ENCODE assay signal across 21 cellular contexts in genomic region chr1:226975909-226976670, GRCh38. TPM values are rescaled to one million over a fixed set of nuclear protein-coding genes. Genes with fewer than 3 reads are reported as not detected.
DNase-seq lines count a peak whose midpoint lies in the region; ATAC-seq and TF ChIP-seq lines count a peak whose summit lies in the region.
"Had no signal": no experiment of that assay in that cellular context is flagged by ENCODE, and none has a peak within 500 bp of the region (broad histone marks: within the 10 kb centered on the region; RNA-seq: fewer than 3 reads in every experiment).

No MANE protein-coding gene starts in this region.

- H2BK120ac ChIP-seq in mesenchymal stem cell (ENCODE audit: low read depth, low read length): no peak overlapping the region

- H3K27ac ChIP-seq in dorsolateral prefrontal cortex (peak overlapping the region in 57 of 59 donors; percentile 68 to 99 (median 93)), mesenchymal stem cell (ENCODE audit: low read length, poor library complexity, severe bottlenecking) (no peak overlapping the region), substantia nigra (ENCODE audit: low read depth, low read length, poor library complexity, severe bottlenecking) (peak overlapping the region; percentile 94)
- H3K27ac ChIP-seq: BLaER1 treated with 17β-estradiol and CSF1 and Interleukin-3, amounts not matched to agents 10 nM and 100 nM; lower lobe of right lung; SK-N-MC; suprapubic skin had no signal

- no peak overlapping the region for H3K4me2 ChIP-seq in mesenchymal stem cell (ENCODE audit: low read length, poor library complexity, severe bottlenecking)
- H3K4me2 ChIP-seq: BLaER1 treated with 17β-estradiol and CSF1 and Interleukin-3, amounts not matched to agents 10 nM and 100 nM had no signal

- intact Hi-C loops in Right ventricle myocardium inferior (cut with DNase I): no loop called here
- intact Hi-C loops in cardiac septum (cut with DNase I): loop anchor here (2.0 kb wide), 1 partner anchor 35 kb away; the partner anchor contains the start of gene COQ8A
- intact Hi-C loops in dorsolateral prefrontal cortex (cut with DNase I): loop anchor here (2.0 to 10.0 kb wide), 3 partner anchors 34 to 339 kb away; partner anchors contain the start of genes COQ8A (in 2 of the 2) and CDC42BPA (in 1 of the 2)
- intact Hi-C loops in mucosa of descending colon (cut with DNase I, micrococcal nuclease): no loop called here

- H2BK15ac ChIP-seq in mesenchymal stem cell (ENCODE audit: low read depth, poor library complexity, severe bottlenecking): peak overlapping the region; percentile 17

- H3K79me1 ChIP-seq in mesenchymal stem cell (replicated peaks; ENCODE audit: low read length, poor library complexity, severe bottlenecking): peaks cover 1% of the 10 kb centered on the region

- TF ChIP-seq CTCF in dorsolateral prefrontal cortex (IDR thresholded peaks at IDR 0.05 in 54 of 56, conservative IDR thresholded peaks at IDR 0.05 in 2 of 56; ENCODE audit: low read depth in 1 of 56, partially characterized antibody in 56 of 56) (peak in 13 of 56 donors; percentile 13 to 42 (median 30)), mucosa of descending colon (IDR thresholded peaks at IDR 0.05) (no peak)

- in situ Hi-C loops in HAP-1 (cut with MboI; ENCODE audit: low sequenced_read_pairs): no loop called here

- peak; percentile 60 for DNase-seq in Right ventricle myocardium inferior (ENCODE audit: missing footprints)
- DNase-seq in cardiac septum (ENCODE audit: low spot score): no peak
- no peak for DNase-seq in dorsolateral prefrontal cortex
- no peak for DNase-seq in mesenchymal stem cell
- peak in 18 of 49 donors; percentile 29 to 67 (median 45) for DNase-seq in substantia nigra (lab: John Stamatoyannopoulos, UW)
- no peak for DNase-seq in HAP-1 (ENCODE audit: low spot score in 2 of 2)
- no peak for DNase-seq in mucosa of descending colon
- no peak for DNase-seq in UCSD-AML1 (lab: John Stamatoyannopoulos, UW; ENCODE audit: unreplicated experiment)
- DNase-seq: activated B cell treated with CpG ODN at 0.5 μM for 24 hours; activated CD8-positive, alpha-beta T cell treated with anti-CD3 and anti-CD28 coated beads, Interleukin-2, amount 10 ng/mL, durations not matched to agents 7 days and 5 days; activated naive CD8-positive, alpha-beta T cell treated with anti-CD3 and anti-CD28 coated beads for 36 hours; activated T-cell treated with anti-CD3 and anti-CD28 coated beads, Interleukin-2, amount 50 U/mL, for 72 hours; erythroblast; lower lobe of right lung; NCI-H446; spleen; stimulated activated CD8-positive, alpha-beta memory T cell treated with anti-CD3 and anti-CD28 coated beads, Interleukin-4, amount 100 ng/mL, for 48 hours had no signal

- H3K9ac ChIP-seq in mesenchymal stem cell (ENCODE audit: low read length): no peak overlapping the region
- H3K9ac ChIP-seq: BLaER1 treated with 17β-estradiol and CSF1 and Interleukin-3, amounts not matched to agents 10 nM and 100 nM had no signal

- no peak overlapping the region for H2AK5ac ChIP-seq in mesenchymal stem cell (ENCODE audit: low read length, severe bottlenecking)

- H3K4ac ChIP-seq in mesenchymal stem cell (ENCODE audit: low read depth in 1 of 2, low read length in 2 of 2): no peak overlapping the region

- H3K9me3 ChIP-seq in mesenchymal stem cell (ENCODE audit: control insufficient read depth, low read length) (peaks cover 11% of the 10 kb centered on the region), HAP-1 (no peaks in the 10 kb centered on the region), mucosa of descending colon (peaks cover 10% of the 10 kb centered on the region)
- H3K9me3 ChIP-seq: suprapubic skin had no signal

- 97% methylated on average over 33 of the region's 45 CpGs for WGBS in mesenchymal stem cell

- peak overlapping the region in 22 of 59 donors; percentile 2 to 45 (median 19) for H3K4me3 ChIP-seq in dorsolateral prefrontal cortex
- H3K4me3 ChIP-seq in mesenchymal stem cell (ENCODE audit: insufficient read depth in 1 of 2, low read depth in 1 of 2, low read length in 2 of 2): peak overlapping the region in 1 of 2 experiments; percentile 9
- H3K4me3 ChIP-seq in HAP-1: no peak overlapping the region
- no peak overlapping the region for H3K4me3 ChIP-seq in mucosa of descending colon
- H3K4me3 ChIP-seq: BLaER1 treated with 17β-estradiol and CSF1 and Interleukin-3, amounts not matched to agents 10 nM and 100 nM; breast epithelium; lower lobe of right lung; SK-N-MC; spleen; suprapubic skin had no signal

- H3K14ac ChIP-seq in mesenchymal stem cell (ENCODE audit: low read length in 2 of 2): no peak overlapping the region

- H2AFZ ChIP-seq in mesenchymal stem cell (ENCODE audit: low read depth, low read length): no peak overlapping the region

- H2BK12ac ChIP-seq in mesenchymal stem cell (ENCODE audit: low read length in 2 of 2): peak overlapping the region in 1 of 2 experiments; percentile 48

- H3K4me1 ChIP-seq in mesenchymal stem cell (ENCODE audit: control insufficient read depth, insufficient read depth, low read depth, low read length): peaks cover 15% of the 10 kb centered on the region
- peaks cover 12% of the 10 kb centered on the region for H3K4me1 ChIP-seq in HAP-1
- peaks cover 7% of the 10 kb centered on the region for H3K4me1 ChIP-seq in mucosa of descending colon (ENCODE audit: low read depth)

- no peak for ATAC-seq in Right ventricle myocardium inferior
- ATAC-seq in mucosa of descending colon: no peak
- ATAC-seq: activated CD8-positive, alpha-beta T cell treated with anti-CD3 and anti-CD28 coated beads, Interleukin-2, amount 10 ng/mL, durations not matched to agents 7 days and 5 days; activated T-cell treated with anti-CD3 and anti-CD28 coated beads, Interleukin-2, amount 50 U/mL, for 72 hours; lower lobe of right lung had no signal

- H4K91ac ChIP-seq in mesenchymal stem cell (ENCODE audit: low read length): no peak overlapping the region

- no peak overlapping the region for H3K18ac ChIP-seq in mesenchymal stem cell (ENCODE audit: low read depth in 1 of 2, low read length in 2 of 2)

- H4K8ac ChIP-seq in mesenchymal stem cell (ENCODE audit: low read length): no peak overlapping the region

- H2BK5ac ChIP-seq in mesenchymal stem cell (ENCODE audit: low read depth, low read length, poor library complexity, severe bottlenecking): no peak overlapping the region

- no peak overlapping the region for H3K23ac ChIP-seq in mesenchymal stem cell (ENCODE audit: low read length in 2 of 2)

- H3K27me3 ChIP-seq in dorsolateral prefrontal cortex (no peaks in the 10 kb centered on the region), mesenchymal stem cell (ENCODE audit: control insufficient read depth in 1 of 2, insufficient read depth in 1 of 2, low read length in 2 of 2) (no peaks in the 10 kb centered on the region), HAP-1 (ENCODE audit: low read depth) (no peaks in the 10 kb centered on the region)
- H3K27me3 ChIP-seq: BLaER1 treated with 17β-estradiol and CSF1 and Interleukin-3, amounts not matched to agents 10 nM and 100 nM; breast epithelium; spleen; suprapubic skin had no signal

- H3K36me3 ChIP-seq in mesenchymal stem cell (ENCODE audit: control insufficient read depth in 1 of 2, insufficient read depth in 2 of 2, low read depth in 1 of 2, low read length in 2 of 2) (peaks cover 8 to 22% of the 10 kb centered on the region in 2 experiments), HAP-1 (replicated peaks) (no peaks in the 10 kb centered on the region), mucosa of descending colon (ENCODE audit: low read depth) (no peaks in the 10 kb centered on the region)
- H3K36me3 ChIP-seq: breast epithelium had no signal

RNA-seq across cellular contexts. Expression of gene COQ8A, which starts 36.0 kb away (rescaled TPM):
- total RNA-seq in Right ventricle myocardium inferior (412 TPM), cardiac septum (168 TPM), dorsolateral prefrontal cortex (10 to 100 TPM; 27.2 to 59.8 (median 44.7) TPM), mucosa of descending colon (10 to 100 TPM; 47.3 to 77.9 (median 67.1) TPM)
- polyA plus RNA-seq in mesenchymal stem cell (2013, experiment 1 of 2): 1.9 TPM
- 1.8 TPM for polyA plus RNA-seq in mesenchymal stem cell (2013, experiment 2 of 2)

Comparison
In these comparisons a context has a peak if more than half of its experiments do, and no peak if none do; other contexts are left out.
1. intact Hi-C loops: an anchor here in cardiac septum (2.0 kb wide) and dorsolateral prefrontal cortex (2.0 to 10.0 kb wide); none called in Right ventricle myocardium inferior and mucosa of descending colon.